In genomic region chr16:57305159-57305811, GRCh38 we compare ENCODE assay signal across 1 cellular context.
TF ChIP-seq lines count a peak whose summit lies in the region.

No MANE protein-coding gene starts in this region.

TF ChIP-seq in HepG2, 621 proteins besides CTCF, POLR2A, EP300 and RAD21 (continued from another document and continues in another):
- TF ChIP-seq ZNF407 (CRISPR knock-in tag; IDR thresholded peaks at IDR 0.05; ENCODE audit: not compliant biosample characterization) = no peak
- no peak for TF ChIP-seq DBP (CRISPR knock-in tag; IDR thresholded peaks at IDR 0.05; ENCODE audit: not compliant biosample characterization)
- TF ChIP-seq NFYB (CRISPR knock-in tag; IDR thresholded peaks at IDR 0.05) = no peak
- TF ChIP-seq ZKSCAN1 (IDR thresholded peaks at IDR 0.05; ENCODE audit: low read length) = no peak
- 0 out of 2 replicates have a peak, but pooled peaks have one; percentile 29 for TF ChIP-seq STAT6 (CRISPR knock-in tag; IDR thresholded peaks at IDR 0.05; ENCODE audit: borderline replicate concordance)
- 0 out of 2 replicates have a peak, but pooled peaks have one; percentile 21 for TF ChIP-seq ZNF839 (CRISPR knock-in tag; IDR thresholded peaks at IDR 0.05; ENCODE audit: borderline replicate concordance)
- TF ChIP-seq HNF4G (IDR thresholded peaks at IDR 0.05; ENCODE audit: borderline replicate concordance, low read depth, low read length) = peak; percentile 46; the same call in 1 of the 2 replicates
- TF ChIP-seq HNF4G (CRISPR knock-in tag; IDR thresholded peaks at IDR 0.05; ENCODE audit: borderline replicate concordance, low read depth) = no peak
- no peak for TF ChIP-seq FOXM1 (CRISPR knock-in tag; IDR thresholded peaks at IDR 0.05)
- no peak for TF ChIP-seq SNAI1 (CRISPR knock-in tag; IDR thresholded peaks at IDR 0.05; ENCODE audit: borderline replicate concordance)
- TF ChIP-seq TRIM24 (CRISPR knock-in tag; IDR thresholded peaks at IDR 0.05) = no peak
- no peak for TF ChIP-seq GABPA (IDR thresholded peaks at IDR 0.05; ENCODE audit: low read depth, low read length)
- no peak for TF ChIP-seq GABPA (CRISPR knock-in tag; IDR thresholded peaks at IDR 0.05; ENCODE audit: low read depth)
- no peak for TF ChIP-seq PHF21A (CRISPR knock-in tag; IDR thresholded peaks at IDR 0.05)
- no peak for TF ChIP-seq TSC22D2 (CRISPR knock-in tag; IDR thresholded peaks at IDR 0.05; ENCODE audit: borderline replicate concordance)
- no peak for TF ChIP-seq MIXL1 (CRISPR knock-in tag; IDR thresholded peaks at IDR 0.05)
- TF ChIP-seq ZNF318 (CRISPR knock-in tag; IDR thresholded peaks at IDR 0.05) = peak; percentile 16; the same call in 1 of the 2 replicates
- no peak for TF ChIP-seq ZNF597 (CRISPR knock-in tag; IDR thresholded peaks at IDR 0.05)
- 0 out of 2 replicates have a peak, but pooled peaks have one; percentile 17 for TF ChIP-seq ZBTB39 (CRISPR knock-in tag; IDR thresholded peaks at IDR 0.05)
- 0 out of 2 replicates have a peak, but pooled peaks have one; percentile 4 for TF ChIP-seq IRF2 (CRISPR knock-in tag; IDR thresholded peaks at IDR 0.05)
- peak; percentile 2; the same call in 1 of the 2 replicates for TF ChIP-seq ZBTB20 (CRISPR knock-in tag; IDR thresholded peaks at IDR 0.05; ENCODE audit: borderline replicate concordance, low read depth)
- TF ChIP-seq GMEB2 (CRISPR knock-in tag; IDR thresholded peaks at IDR 0.05; ENCODE audit: low read depth) = no peak
